15 cellular contexts compared by ENCODE assay signal in genomic region chr1:233459968-233460367, GRCh38.
DNase-seq lines count a peak whose midpoint lies in the region; ATAC-seq, FAIRE-seq and TF ChIP-seq lines count a peak whose summit lies in the region.
"Had no signal": no experiment of that assay in that cellular context is flagged by ENCODE, and none has a peak within 500 bp of the region (broad histone marks: within the 10 kb centered on the region; RNA-seq: fewer than 3 reads in every experiment).

No MANE protein-coding gene starts in this region.

- H3K9me3 Mint-ChIP-seq in nephron progenitor cell, result no peaks in the 10 kb centered on the region
- no peaks in the 10 kb centered on the region for H3K9me3 Mint-ChIP-seq in activated T-helper 2 cell treated with anti-CD3 and anti-CD28 coated beads, Interferon-gamma antibody, Interleukin-2, Interleukin-4, amounts not matched to agents 10 μg/mL and 5 μg/mL and 100 μg/mL, durations not matched to agents 14 hours and 24 hours and 36 hours

- H3K27me3 ChIP-seq in SJCRH30 (no peaks in the 10 kb centered on the region), WERI-Rb-1 (ENCODE audit: insufficient read depth, low read depth, severe bottlenecking) (peaks cover 91% of the 10 kb centered on the region)

- no peaks in the 10 kb centered on the region for H3K36me3 Mint-ChIP-seq in nephron progenitor cell (ENCODE audit: low read depth)
- no peaks in the 10 kb centered on the region for H3K36me3 Mint-ChIP-seq in activated T-helper 2 cell treated with anti-CD3 and anti-CD28 coated beads, Interferon-gamma antibody, Interleukin-2, Interleukin-4, amounts not matched to agents 10 μg/mL and 5 μg/mL and 100 μg/mL, durations not matched to agents 14 hours and 24 hours and 36 hours (ENCODE audit: low read depth)

- no peak for FAIRE-seq in GM19239 (lab: Jason Lieb, UNC)

- peaks cover 8% of the 10 kb centered on the region; the same call in 1 of the 2 replicates for H3K4me1 ChIP-seq in SJCRH30
- H3K4me1 ChIP-seq: Caco-2 had no signal

- ATAC-seq in GM19324 (IDR thresholded peaks at IDR 0.05; ENCODE audit: low FRiP score, unreplicated experiment) (peak; percentile 17), HG02798 (IDR thresholded peaks at IDR 0.05; ENCODE audit: poor library complexity, unreplicated experiment) (peak; percentile 16)
- ATAC-seq: activated CD4-positive, CD25-positive, alpha-beta regulatory T cell treated with anti-CD3 and anti-CD28 coated beads, Interleukin-2, amount 50 U/mL, for 24 hours had no signal

- H3K4me1 Mint-ChIP-seq in nephron progenitor cell, result no peaks in the 10 kb centered on the region
- H3K4me1 Mint-ChIP-seq in activated T-helper 2 cell treated with anti-CD3 and anti-CD28 coated beads, Interferon-gamma antibody, Interleukin-2, Interleukin-4, amounts not matched to agents 10 μg/mL and 5 μg/mL and 100 μg/mL, durations not matched to agents 14 hours and 24 hours and 36 hours (ENCODE audit: low read depth), result peaks cover 1% of the 10 kb centered on the region

- H3K4me3 ChIP-seq in SJCRH30 (no peak overlapping the region), WERI-Rb-1 (ENCODE audit: low read depth, low read length) (no peak overlapping the region)
- H3K4me3 ChIP-seq: skin epidermis had no signal

- no peak overlapping the region for H3K4me3 Mint-ChIP-seq in nephron progenitor cell
- H3K4me3 Mint-ChIP-seq in activated T-helper 2 cell treated with anti-CD3 and anti-CD28 coated beads, Interferon-gamma antibody, Interleukin-2, Interleukin-4, amounts not matched to agents 10 μg/mL and 5 μg/mL and 100 μg/mL, durations not matched to agents 14 hours and 24 hours and 36 hours (ENCODE audit: low read depth), result no peak overlapping the region

- peak overlapping the region; percentile 7 for H3K27ac Mint-ChIP-seq in nephron progenitor cell
- H3K27ac Mint-ChIP-seq in activated T-helper 2 cell treated with anti-CD3 and anti-CD28 coated beads, Interferon-gamma antibody, Interleukin-2, Interleukin-4, amounts not matched to agents 10 μg/mL and 5 μg/mL and 100 μg/mL, durations not matched to agents 14 hours and 24 hours and 36 hours, result no peak overlapping the region

- H3K9me3 ChIP-seq in SJCRH30 (replicated peaks) (peaks cover under 1% of the 10 kb centered on the region; the same call in 1 of the 2 replicates), WERI-Rb-1 (ENCODE audit: severe bottlenecking) (no peaks in the 10 kb centered on the region)
- H3K9me3 ChIP-seq: Caco-2 had no signal

- peaks cover 6% of the 10 kb centered on the region for H3K27me3 Mint-ChIP-seq in nephron progenitor cell (ENCODE audit: low read depth, poor library complexity)
- peaks cover 2% of the 10 kb centered on the region for H3K27me3 Mint-ChIP-seq in activated T-helper 2 cell treated with anti-CD3 and anti-CD28 coated beads, Interferon-gamma antibody, Interleukin-2, Interleukin-4, amounts not matched to agents 10 μg/mL and 5 μg/mL and 100 μg/mL, durations not matched to agents 14 hours and 24 hours and 36 hours (ENCODE audit: low read depth)

- H3K27ac ChIP-seq in SJCRH30 (no peak overlapping the region), WERI-Rb-1 (no peak overlapping the region)
- H3K27ac ChIP-seq: skin epidermis had no signal

- H3K36me3 ChIP-seq in SJCRH30 (no peaks in the 10 kb centered on the region), WERI-Rb-1 (no peaks in the 10 kb centered on the region)

- DNase-seq in SJCRH30 (peak; percentile 13 to 19), nephron progenitor cell (peak; percentile 5), GM19239 (ENCODE audit: insufficient read length, low spot score) (no peak), WERI-Rb-1 (no peak), CD1c-positive myeloid dendritic cell (ENCODE audit: extremely low spot score) (no peak)
- no peak for DNase-seq in activated T-helper 2 cell treated with anti-CD3 and anti-CD28 coated beads, Interferon-gamma antibody, Interleukin-2, Interleukin-4, amounts not matched to agents 10 μg/mL and 5 μg/mL and 100 μg/mL, durations not matched to agents 14 hours and 24 hours and 36 hours (ENCODE audit: low spot score)
- DNase-seq: activated CD8-positive, alpha-beta memory T cell treated with anti-CD3 and anti-CD28 coated beads for 24 hours; erythroblast; NCI-H1436 treated with DMSO at 0.1 percent for 48 hours; stimulated activated CD4-positive, alpha-beta T cell treated with anti-CD3 and anti-CD28 coated beads, Interleukin-4, amount 100 ng/mL, for 24 hours had no signal

- intact Hi-C loops in activated T-helper 2 cell treated with anti-CD3 and anti-CD28 coated beads, Interferon-gamma antibody, Interleukin-2, Interleukin-4, amounts not matched to agents 10 μg/mL and 5 μg/mL and 100 μg/mL, durations not matched to agents 14 hours and 24 hours and 36 hours (cut with micrococcal nuclease), result no loop called here

- TF ChIP-seq CTCF in nephron progenitor cell (IDR thresholded peaks at IDR 0.05) (no peak), WERI-Rb-1 (IDR thresholded peaks at IDR 0.05; ENCODE audit: low read depth, low read length) (no peak)

Comparison
In these comparisons a context has a peak if more than half of its experiments do, and no peak if none do; other contexts are left out.
1. DNase-seq: peak in SJCRH30 (2 of 2) and nephron progenitor cell (single experiment); none in GM19239 (single experiment), activated T-helper 2 cell treated with anti-CD3 and anti-CD28 coated beads, Interferon-gamma antibody, Interleukin-2, Interleukin-4, amounts not matched to agents 10 μg/mL and 5 μg/mL and 100 μg/mL, durations not matched to agents 14 hours and 24 hours and 36 hours (single experiment), WERI-Rb-1 (single experiment) and CD1c-positive myeloid dendritic cell (single experiment).